ENCODE assay signal across 1 cellular context in the genomic region with DNA sequence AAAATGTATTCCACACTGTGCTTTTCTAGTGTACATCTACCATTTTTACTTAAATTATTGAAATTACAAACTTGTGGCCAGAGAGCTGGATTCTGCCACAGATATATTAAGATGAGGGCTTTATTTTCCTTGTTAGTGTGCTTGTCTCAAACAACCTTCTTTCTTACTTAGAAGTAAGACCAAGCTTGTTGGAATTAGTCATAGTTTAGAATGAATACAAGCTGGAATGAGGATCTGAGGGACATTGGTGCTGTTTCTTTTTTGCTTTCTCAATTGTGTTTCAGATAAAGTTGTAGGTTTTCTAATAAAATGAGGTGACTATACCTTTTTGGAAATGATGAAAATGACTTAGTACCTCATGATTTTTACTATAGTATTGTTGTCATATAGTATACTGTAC.
TF ChIP-seq lines count a peak whose summit lies in the region.

No MANE protein-coding gene starts in this region.

TF ChIP-seq in IMR-90, 13 proteins besides CTCF, POLR2A, EP300 and RAD21:
- TF ChIP-seq CEBPB (IDR thresholded peaks at IDR 0.05; ENCODE audit: low read depth, low read length) (no peak), MAZ (IDR thresholded peaks at IDR 0.05; ENCODE audit: borderline replicate concordance, low read depth, low read length) (no peak)
TF ChIP-seq in IMR-90: peak in this region for 0.
